In genomic region chr11:94787798-94788197, GRCh38 we compare ENCODE assay signal across 20 cellular contexts. TPM values are rescaled to one million over a fixed set of nuclear protein-coding genes. Genes with fewer than 3 reads are reported as not detected.
DNase-seq lines count a peak whose midpoint lies in the region; ATAC-seq and TF ChIP-seq lines count a peak whose summit lies in the region.
"Had no signal": no experiment of that assay in that cellular context is flagged by ENCODE, and none has a peak within 500 bp of the region (broad histone marks: within the 10 kb centered on the region; RNA-seq: fewer than 3 reads in every experiment).

No MANE protein-coding gene starts in this region.

- peaks cover 26% of the 10 kb centered on the region for H3K9me1 ChIP-seq in IMR-90 (ENCODE audit: insufficient read depth, low read length)

- peak overlapping the region; percentile 90 for H2AK5ac ChIP-seq in IMR-90 (ENCODE audit: low read depth, low read length)

- H2BK15ac ChIP-seq in IMR-90 (ENCODE audit: low read depth, low read length), result no peak overlapping the region

- intact Hi-C loops in IMR-90 (cut with micrococcal nuclease) (no loop called here), esophagus muscularis mucosa (cut with DNase I) (no loop called here), psoas muscle (cut with DNase I) (no loop called here)

- H3K4ac ChIP-seq in IMR-90 (ENCODE audit: low read depth, low read length), result no peak overlapping the region

- DNase-seq in IMR-90 (no peak), NCI-H2196 treated with DMSO at 0.1 percent for 48 hours (lab: John Stamatoyannopoulos, UW; ENCODE audit: unreplicated experiment) (peak; percentile 23), esophagus muscularis mucosa (ENCODE audit: extremely low spot score) (no peak), psoas muscle (no peak), occipital lobe (lab: John Stamatoyannopoulos, UW) (no peak), NCI-H2227 (lab: John Stamatoyannopoulos, UW; ENCODE audit: unreplicated experiment) (no peak)
- DNase-seq: activated CD4-positive, alpha-beta T cell treated with anti-CD3 and anti-CD28 coated beads, Interleukin-2, amount 50 U/mL, for 48 hours; activated naive CD4-positive, alpha-beta T cell treated with anti-CD3 and anti-CD28 coated beads, Interleukin-2, amount 50 U/mL, for 16 hours; activated T-cell treated with anti-CD3 and anti-CD28 coated beads, Interleukin-2, amount 50 U/mL, for 1 hour; hippocampal formation; Kasumi-1; kidney glomerular epithelial cell; NCI-H1417 treated with DMSO at 0.1 percent for 48 hours; NCI-H510A treated with DMSO at 0.1 percent for 48 hours; nucleus accumbens; stimulated activated CD4-positive, alpha-beta T cell treated with anti-CD3 and anti-CD28 coated beads, Interleukin-4, amount 100 ng/mL, for 24 hours had no signal

- in situ Hi-C loops in IMR-90 (cut with MboI; ENCODE audit: low sequenced_read_pairs), result no loop called here

- H2AK9ac ChIP-seq in IMR-90 (replicated peaks; ENCODE audit: low read depth, low read length, poor library complexity), result no peak overlapping the region

- peaks cover 44 to 81% of the 10 kb centered on the region in 2 experiments for H3K79me1 ChIP-seq in IMR-90 (ENCODE audit: low read depth in 1 of 2, low read length in 2 of 2)

- H3K23ac ChIP-seq in IMR-90 (ENCODE audit: low read depth, low read length), result peak overlapping the region; percentile 61; the same call in 1 of the 2 replicates

- CTCF ChIA-PET in IMR-90 (lab: Yijun Ruan, JAX), result no interaction called here

- H3K9me3 ChIP-seq in IMR-90 (ENCODE audit: control insufficient read depth, insufficient read depth, low read length) (no peaks in the 10 kb centered on the region), esophagus muscularis mucosa (no peaks in the 10 kb centered on the region), psoas muscle (no peaks in the 10 kb centered on the region)
- H3K9me3 ChIP-seq: suprapubic skin had no signal

- TF ChIP-seq EP300 in esophagus muscularis mucosa (IDR thresholded peaks at IDR 0.05), result no peak

- H3K56ac ChIP-seq in IMR-90 (ENCODE audit: extremely low read depth, insufficient read depth, low read length), result no peak overlapping the region

- TF ChIP-seq POLR2A in IMR-90 (IDR thresholded peaks at IDR 0.05; ENCODE audit: low read depth, low read length), result no peak
- TF ChIP-seq POLR2A in esophagus muscularis mucosa (IDR thresholded peaks at IDR 0.05; ENCODE audit: low read depth), result no peak

- no peak overlapping the region for H2BK5ac ChIP-seq in IMR-90 (ENCODE audit: low read depth, low read length, poor library complexity, severe bottlenecking)

- peaks cover 34% of the 10 kb centered on the region for H3K4me1 ChIP-seq in IMR-90 (ENCODE audit: control insufficient read depth, insufficient read depth, low read length)
- H3K4me1 ChIP-seq in esophagus muscularis mucosa, result peaks cover 44 to 96% (median 94%) of the 10 kb centered on the region in 4 donors
- H3K4me1 ChIP-seq in psoas muscle, result peaks cover 94% of the 10 kb centered on the region

- H3K27me3 ChIP-seq in IMR-90 (ENCODE audit: control insufficient read depth, insufficient read depth, low read length) (no peaks in the 10 kb centered on the region), esophagus muscularis mucosa (no peaks in the 10 kb centered on the region), psoas muscle (ENCODE audit: insufficient read depth in 3 of 3, low read length in 2 of 3) (no peaks in the 10 kb centered on the region)
- H3K27me3 ChIP-seq: suprapubic skin had no signal

- H2AFZ ChIP-seq in IMR-90 (replicated peaks; ENCODE audit: low read length, poor library complexity), result no peak overlapping the region

- H3K4me3 ChIP-seq in IMR-90 (ENCODE audit: insufficient read depth, low read depth, low read length), result no peak overlapping the region
- peak overlapping the region in 2 of 4 donors; percentile 3 to 9 for H3K4me3 ChIP-seq in esophagus muscularis mucosa
- H3K4me3 ChIP-seq in psoas muscle, result peak overlapping the region; percentile 19
- H3K4me3 ChIP-seq: suprapubic skin had no signal

- POLR2A ChIA-PET in IMR-90 (lab: Charles Lee; ENCODE audit: unreplicated experiment), result no interaction called here

- no peak overlapping the region for H4K5ac ChIP-seq in IMR-90 (ENCODE audit: low read depth, low read length)

- BruUV-seq in IMR-90 (replicated peaks; lab: Mats Ljungman, UMichigan), result no TSS peak

- TF ChIP-seq RAD21 in IMR-90 (IDR thresholded peaks at IDR 0.05; ENCODE audit: low read length), result no peak

- dilution Hi-C loops in IMR-90 (cut with HindIII; ENCODE audit: low sequenced_read_pairs, unreplicated experiment), result no loop called here

- no peak overlapping the region for H3K4me2 ChIP-seq in IMR-90 (ENCODE audit: low read depth, low read length)

- 0 out of 2 replicates have a peak overlapping the region, but pooled peaks have one; percentile 6 for H2BK20ac ChIP-seq in IMR-90 (ENCODE audit: low read depth, low read length)

- H2BK120ac ChIP-seq in IMR-90 (ENCODE audit: low read depth, low read length), result no peak overlapping the region

- H3K36me3 ChIP-seq in IMR-90 (ENCODE audit: control insufficient read depth, insufficient read depth, low read length) (no peaks in the 10 kb centered on the region), esophagus muscularis mucosa (no peaks in the 10 kb centered on the region), psoas muscle (ENCODE audit: insufficient read depth in 1 of 2, low read depth in 1 of 2) (peaks cover 0 to 3% of the 10 kb centered on the region in 2 donors)
- H3K36me3 ChIP-seq: suprapubic skin had no signal

- no peak overlapping the region for H3K9ac ChIP-seq in IMR-90 (ENCODE audit: low read depth, low read length)

- H3K14ac ChIP-seq in IMR-90 (replicated peaks; ENCODE audit: low read depth, low read length), result peak overlapping the region; percentile 35

- TF ChIP-seq CTCF in IMR-90 (conservative IDR thresholded peaks at IDR 0.05; ENCODE audit: low read depth, low read length) (no peak), esophagus muscularis mucosa (IDR thresholded peaks at IDR 0.05) (no peak), psoas muscle (IDR thresholded peaks at IDR 0.05) (no peak)

- peak overlapping the region; percentile 26; the same call in 1 of the 2 replicates for H4K91ac ChIP-seq in IMR-90 (ENCODE audit: insufficient read depth, low read depth, low read length)

- H3K27ac ChIP-seq in IMR-90 (ENCODE audit: insufficient read depth, low read length) (no peak overlapping the region), esophagus muscularis mucosa (replicated peaks in 1 of 4) (peak overlapping the region in 3 of 4 donors; percentile 59 to 67 (median 62)), psoas muscle (peak overlapping the region; percentile 92)
- H3K27ac ChIP-seq: suprapubic skin, VCaP had no signal

- no peak overlapping the region for H3K18ac ChIP-seq in IMR-90 (ENCODE audit: low read depth, low read length)

- H4K8ac ChIP-seq in IMR-90 (ENCODE audit: low read depth in 2 of 2, low read length in 2 of 2), result 0 out of 4 replicates have a peak overlapping the region, but pooled peaks of 1 of the 2 experiments have one; percentile 4

- no peak for ATAC-seq in IMR-90 (ENCODE audit: low read depth)
- peak in 3 of 4 donors; percentile 10 to 21 (median 11) for ATAC-seq in psoas muscle
- ATAC-seq in HG02852 (IDR thresholded peaks at IDR 0.05; ENCODE audit: unreplicated experiment), result no peak
- no peak for ATAC-seq in HG03280 (IDR thresholded peaks at IDR 0.05; ENCODE audit: unreplicated experiment)

- WGBS in IMR-90 (ENCODE audit: extremely low coverage in 2 of 2, insufficient read length in 1 of 2), 2 experiments, result no CpG with 5 or more reads among the region's 5 CpGs
- WGBS in esophagus muscularis mucosa, result 56% methylated on average over 5 of the region's 5 CpGs
- 49 to 60% (median 50%) methylated on average over 5 of the region's 5 CpGs for WGBS in psoas muscle, 3 donors

- H4K20me1 ChIP-seq in IMR-90 (ENCODE audit: insufficient read depth, low read length), result peaks cover 61% of the 10 kb centered on the region

TF ChIP-seq in IMR-90, 13 proteins besides CTCF, POLR2A, EP300 and RAD21:
- TF ChIP-seq RFX5 (IDR thresholded peaks at IDR 0.05; ENCODE audit: low read depth, low read length), result no peak
- TF ChIP-seq RCOR1 (IDR thresholded peaks at IDR 0.05; ENCODE audit: insufficient replicate concordance, low read length), result no peak
- TF ChIP-seq CHD1 (IDR thresholded peaks at IDR 0.05; ENCODE audit: low read depth, low read length), result no peak
- TF ChIP-seq BHLHE40 (IDR thresholded peaks at IDR 0.05; ENCODE audit: low read depth, low read length), result no peak
- TF ChIP-seq CEBPB (IDR thresholded peaks at IDR 0.05; ENCODE audit: low read depth, low read length), result no peak
- no peak for TF ChIP-seq ELK1 (IDR thresholded peaks at IDR 0.05; ENCODE audit: borderline replicate concordance, low read depth, low read length)
- TF ChIP-seq USF2 (IDR thresholded peaks at IDR 0.05; ENCODE audit: low read depth, low read length), result no peak
- no peak for TF ChIP-seq MXI1 (IDR thresholded peaks at IDR 0.05; ENCODE audit: borderline replicate concordance, low read depth, low read length)
- no peak for TF ChIP-seq MAFK (IDR thresholded peaks at IDR 0.05; ENCODE audit: low read depth, low read length)
- no peak for TF ChIP-seq MAZ (IDR thresholded peaks at IDR 0.05; ENCODE audit: borderline replicate concordance, low read depth, low read length)

RNA-seq across cellular contexts. Expression of gene AMOTL1, which starts 19.6 kb away (rescaled TPM):
- total RNA-seq in IMR-90 (2012; rRNA removed) (49.5 and 58.6 TPM in 2 replicates), esophagus muscularis mucosa (100 to 1,000 TPM; 172 to 259 (median 182) TPM), psoas muscle (100 to 1,000 TPM; 225 to 355 (median 292) TPM), occipital lobe (34.6 TPM)
- polyA plus RNA-seq in IMR-90 (2012; rRNA removed) (18.4 and 18.6 TPM in 2 replicates), psoas muscle (100 to 1,000 TPM in 1 of 3 donors, 10 to 100 TPM in 2; 46.5 to 162 (median 91.8) TPM)
- polyA plus RNA-seq in IMR-90 (2012; cell fraction: cytosol; rRNA removed), result 7.3 and 11.0 TPM in 2 replicates
- 12.2 and 20.9 TPM in 2 replicates for polyA plus RNA-seq in IMR-90 (2012; cell fraction: nucleus; rRNA removed; ENCODE audit: low replicate concordance)

Comparison
In these comparisons a context has a peak if more than half of its experiments do, and no peak if none do; other contexts are left out.
1. ATAC-seq: peak in psoas muscle (3 of 4); none in IMR-90 (single experiment), HG02852 (single experiment) and HG03280 (single experiment).